In genomic region chr10:128063736-128064614, GRCh38 we compare ENCODE assay signal across 1 cellular context.
TF ChIP-seq lines count a peak whose summit lies in the region.

No MANE protein-coding gene starts in this region.

TF ChIP-seq in GM23338, 12 proteins besides CTCF, POLR2A, EP300 and RAD21 (continued from another document):
- TF ChIP-seq ZNF331 (CRISPR knock-in tag; IDR thresholded peaks at IDR 0.05; ENCODE audit: low read depth) = no peak
- no peak for TF ChIP-seq EZH2 (IDR thresholded peaks at IDR 0.05; ENCODE audit: low read depth, unreplicated experiment)
- no peak for TF ChIP-seq ZNF114 (CRISPR knock-in tag; IDR thresholded peaks at IDR 0.05)
- TF ChIP-seq STAT1 (IDR thresholded peaks at IDR 0.05; ENCODE audit: unreplicated experiment) = no peak
- no peak for TF ChIP-seq REST (IDR thresholded peaks at IDR 0.05; ENCODE audit: unreplicated experiment)
- no peak for TF ChIP-seq JUNB (IDR thresholded peaks at IDR 0.05; ENCODE audit: unreplicated experiment)
- TF ChIP-seq CREB1 (CRISPR knock-in tag; IDR thresholded peaks at IDR 0.05; ENCODE audit: low read depth) = no peak
